ENCODE assay signal across 33 cellular contexts in the genomic region with DNA sequence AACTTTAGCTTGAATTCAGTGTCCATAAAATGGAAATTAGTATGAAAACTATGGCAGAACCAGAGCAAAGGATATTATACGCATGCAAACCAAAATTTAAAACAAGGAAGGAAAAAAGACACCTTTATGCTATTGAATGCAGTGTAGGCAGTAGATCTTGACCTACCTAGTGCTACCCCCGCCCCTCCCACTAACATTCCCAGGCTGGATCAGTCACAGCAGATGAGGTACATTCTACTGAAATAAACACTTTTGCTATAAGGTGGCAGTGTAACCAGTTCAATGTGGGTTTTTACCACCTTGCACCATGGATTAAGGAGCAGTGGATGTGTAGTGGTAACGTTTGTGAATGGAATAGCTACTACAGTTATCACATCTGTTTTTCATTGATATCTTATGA.
"Had no signal": no experiment of that assay in that cellular context is flagged by ENCODE, and none has a peak within 500 bp of the region (broad histone marks: within the 10 kb centered on the region; RNA-seq: fewer than 3 reads in every experiment).

No MANE protein-coding gene starts in this region.

- FAIRE-seq: endometrium, endothelial cell of umbilical vein, frontal cortex had no signal

- H3K27ac ChIP-seq: ascending aorta, breast epithelium, cardiac muscle cell, colonic mucosa, epithelial cell of prostate, WERI-Rb-1 had no signal

- H3K4me3 Mint-ChIP-seq: activated CD4-positive, alpha-beta memory T cell treated with anti-CD3 and anti-CD28 coated beads for 36 hours; activated CD4-positive, alpha-beta T cell treated with anti-CD3 and anti-CD28 coated beads for 36 hours; activated CD4-positive, alpha-beta T cell treated with anti-CD3 and anti-CD28 coated beads, Interleukin-2, amount 10 ng/mL, durations not matched to agents 24 days and 14 days; activated CD8-positive, alpha-beta memory T cell treated with anti-CD3 and anti-CD28 coated beads, Interleukin-2, amount 10 ng/mL, durations not matched to agents 7 days and 5 days; activated CD8-positive, alpha-beta T cell treated with anti-CD3 and anti-CD28 coated beads, Interleukin-2, amount 10 ng/mL, durations not matched to agents 7 days and 5 days; activated naive CD4-positive, alpha-beta T cell treated with anti-CD3 and anti-CD28 coated beads, Interleukin-2, amount 10 ng/mL, durations not matched to agents 7 days and 5 days; activated naive CD8-positive, alpha-beta T cell treated with anti-CD3 and anti-CD28 coated beads, Interleukin-2, amount 10 ng/mL, durations not matched to agents 7 days and 5 days; brain; T-helper 1 cell treated with Interleukin-12 subunit alpha and Interleukin-12 subunit beta and Interleukin-4 antibody, amounts not matched to agents 30 μg/mL and 1 μg/mL, for 36 hours; T-helper 2 cell treated with Interferon-gamma antibody and Interleukin-4, amounts not matched to agents 5 μg/mL and 100 μg/mL, for 36 hours had no signal

- DNase-seq: activated CD4-positive, alpha-beta memory T cell treated with anti-CD3 and anti-CD28 coated beads for 36 hours; activated CD4-positive, alpha-beta T cell treated with anti-CD3 and anti-CD28 coated beads for 36 hours; activated CD4-positive, alpha-beta T cell treated with anti-CD3 and anti-CD28 coated beads, Interleukin-2, amount 10 ng/mL, durations not matched to agents 24 days and 14 days; activated CD4-positive, CD25-positive, alpha-beta regulatory T cell; activated CD4-positive, CD25-positive, alpha-beta regulatory T cell treated with anti-CD3 and anti-CD28 coated beads, Interleukin-2, amount 50 U/mL, for 72 hours; activated CD8-positive, alpha-beta memory T cell treated with anti-CD3 and anti-CD28 coated beads, Interleukin-2, amount 10 ng/mL, durations not matched to agents 7 days and 5 days; activated CD8-positive, alpha-beta memory T cell treated with anti-CD3 and anti-CD28 coated beads, Interleukin-2, amount 50 U/mL, for 4 hours; activated CD8-positive, alpha-beta T cell treated with anti-CD3 and anti-CD28 coated beads, Interleukin-2, amount 10 ng/mL, durations not matched to agents 7 days and 5 days; activated gamma-delta T cell; activated naive CD4-positive, alpha-beta T cell; activated naive CD4-positive, alpha-beta T cell treated with anti-CD3 and anti-CD28 coated beads, Interleukin-2, amount 10 ng/mL, durations not matched to agents 7 days and 5 days; activated naive CD8-positive, alpha-beta T cell treated with anti-CD3 and anti-CD28 coated beads, Interleukin-2, amount 10 ng/mL, durations not matched to agents 7 days and 5 days; activated T-cell treated with anti-CD3 and anti-CD28 coated beads, Interleukin-2, amount 50 U/mL, for 1 hour; activated T-cell treated with anti-CD3 and anti-CD28 coated beads, Interleukin-2, amount 50 U/mL, for 48 hours; central memory CD4-positive, alpha-beta T cell; cerebellar nuclear complex; colonic mucosa; effector CD8-positive, alpha-beta T cell; foreskin fibroblast; T1000; WERI-Rb-1 had no signal

- H3K4me1 ChIP-seq: ascending aorta, breast epithelium, colonic mucosa had no signal

- H3K36me3 Mint-ChIP-seq: activated CD4-positive, alpha-beta memory T cell treated with anti-CD3 and anti-CD28 coated beads for 36 hours; activated CD8-positive, alpha-beta memory T cell treated with anti-CD3 and anti-CD28 coated beads, Interleukin-2, amount 10 ng/mL, durations not matched to agents 7 days and 5 days; activated naive CD4-positive, alpha-beta T cell treated with anti-CD3 and anti-CD28 coated beads, Interleukin-2, amount 10 ng/mL, durations not matched to agents 7 days and 5 days; activated naive CD4-positive, alpha-beta T cell treated with anti-CD3 and anti-CD28 coated beads, Interleukin-2, amount 50 U/mL, for 72 hours; activated naive CD8-positive, alpha-beta T cell treated with anti-CD3 and anti-CD28 coated beads, Interleukin-2, amount 10 ng/mL, durations not matched to agents 7 days and 5 days had no signal

- H3K27me3 ChIP-seq: ascending aorta, breast epithelium, cardiac muscle cell, colonic mucosa had no signal

- H3K9me3 ChIP-seq: ascending aorta, breast epithelium, colonic mucosa had no signal

- H3K27me3 Mint-ChIP-seq: activated CD4-positive, alpha-beta memory T cell treated with anti-CD3 and anti-CD28 coated beads for 36 hours; activated CD4-positive, alpha-beta T cell treated with anti-CD3 and anti-CD28 coated beads for 36 hours; activated CD4-positive, alpha-beta T cell treated with anti-CD3 and anti-CD28 coated beads, Interleukin-2, amount 10 ng/mL, durations not matched to agents 24 days and 14 days; activated CD8-positive, alpha-beta memory T cell treated with anti-CD3 and anti-CD28 coated beads, Interleukin-2, amount 10 ng/mL, durations not matched to agents 7 days and 5 days; activated naive CD4-positive, alpha-beta T cell treated with anti-CD3 and anti-CD28 coated beads, Interleukin-2, amount 10 ng/mL, durations not matched to agents 7 days and 5 days; activated naive CD8-positive, alpha-beta T cell treated with anti-CD3 and anti-CD28 coated beads, Interleukin-2, amount 10 ng/mL, durations not matched to agents 7 days and 5 days; brain had no signal

- H3K4me1 Mint-ChIP-seq: activated CD4-positive, alpha-beta T cell treated with anti-CD3 and anti-CD28 coated beads for 36 hours; activated CD4-positive, alpha-beta T cell treated with anti-CD3 and anti-CD28 coated beads, Interleukin-2, amount 10 ng/mL, durations not matched to agents 24 days and 14 days; activated CD8-positive, alpha-beta memory T cell treated with anti-CD3 and anti-CD28 coated beads, Interleukin-2, amount 10 ng/mL, durations not matched to agents 7 days and 5 days; activated naive CD4-positive, alpha-beta T cell treated with anti-CD3 and anti-CD28 coated beads, Interleukin-2, amount 10 ng/mL, durations not matched to agents 7 days and 5 days; activated naive CD8-positive, alpha-beta T cell treated with anti-CD3 and anti-CD28 coated beads, Interleukin-2, amount 10 ng/mL, durations not matched to agents 7 days and 5 days had no signal

- H3K4me3 ChIP-seq: ascending aorta, breast epithelium, cardiac muscle cell, colonic mucosa had no signal

- ATAC-seq: activated CD4-positive, alpha-beta T cell treated with anti-CD3 and anti-CD28 coated beads for 36 hours; activated CD8-positive, alpha-beta memory T cell treated with anti-CD3 and anti-CD28 coated beads, Interleukin-2, amount 10 ng/mL, durations not matched to agents 7 days and 5 days; activated CD8-positive, alpha-beta T cell treated with anti-CD3 and anti-CD28 coated beads, Interleukin-2, amount 10 ng/mL, durations not matched to agents 7 days and 5 days; activated naive CD4-positive, alpha-beta T cell treated with anti-CD3 and anti-CD28 coated beads, Interleukin-2, amount 50 U/mL, for 72 hours; esophagus mucosa had no signal

- H3K36me3 ChIP-seq: ascending aorta, breast epithelium, cardiac muscle cell, colonic mucosa, WERI-Rb-1 had no signal

- H3K27ac Mint-ChIP-seq: activated CD4-positive, alpha-beta memory T cell treated with anti-CD3 and anti-CD28 coated beads for 36 hours; activated CD4-positive, alpha-beta T cell treated with anti-CD3 and anti-CD28 coated beads for 36 hours; activated CD4-positive, alpha-beta T cell treated with anti-CD3 and anti-CD28 coated beads, Interleukin-2, amount 10 ng/mL, durations not matched to agents 24 days and 14 days; activated CD8-positive, alpha-beta memory T cell treated with anti-CD3 and anti-CD28 coated beads, Interleukin-2, amount 10 ng/mL, durations not matched to agents 7 days and 5 days; activated CD8-positive, alpha-beta T cell treated with anti-CD3 and anti-CD28 coated beads, Interleukin-2, amount 10 ng/mL, durations not matched to agents 7 days and 5 days; activated naive CD4-positive, alpha-beta T cell treated with anti-CD3 and anti-CD28 coated beads, Interleukin-2, amount 10 ng/mL, durations not matched to agents 7 days and 5 days; activated naive CD4-positive, alpha-beta T cell treated with anti-CD3 and anti-CD28 coated beads, Interleukin-2, amount 50 U/mL, for 72 hours; activated naive CD8-positive, alpha-beta T cell treated with anti-CD3 and anti-CD28 coated beads, Interleukin-2, amount 10 ng/mL, durations not matched to agents 7 days and 5 days; T-helper 1 cell treated with Interleukin-12 subunit alpha and Interleukin-12 subunit beta and Interleukin-4 antibody, amounts not matched to agents 30 μg/mL and 1 μg/mL, for 36 hours; T-helper 2 cell treated with Interferon-gamma antibody and Interleukin-4, amounts not matched to agents 5 μg/mL and 100 μg/mL, for 36 hours had no signal
